Comparison of ENCODE assay signal across 1 cellular context in the genomic region with DNA sequence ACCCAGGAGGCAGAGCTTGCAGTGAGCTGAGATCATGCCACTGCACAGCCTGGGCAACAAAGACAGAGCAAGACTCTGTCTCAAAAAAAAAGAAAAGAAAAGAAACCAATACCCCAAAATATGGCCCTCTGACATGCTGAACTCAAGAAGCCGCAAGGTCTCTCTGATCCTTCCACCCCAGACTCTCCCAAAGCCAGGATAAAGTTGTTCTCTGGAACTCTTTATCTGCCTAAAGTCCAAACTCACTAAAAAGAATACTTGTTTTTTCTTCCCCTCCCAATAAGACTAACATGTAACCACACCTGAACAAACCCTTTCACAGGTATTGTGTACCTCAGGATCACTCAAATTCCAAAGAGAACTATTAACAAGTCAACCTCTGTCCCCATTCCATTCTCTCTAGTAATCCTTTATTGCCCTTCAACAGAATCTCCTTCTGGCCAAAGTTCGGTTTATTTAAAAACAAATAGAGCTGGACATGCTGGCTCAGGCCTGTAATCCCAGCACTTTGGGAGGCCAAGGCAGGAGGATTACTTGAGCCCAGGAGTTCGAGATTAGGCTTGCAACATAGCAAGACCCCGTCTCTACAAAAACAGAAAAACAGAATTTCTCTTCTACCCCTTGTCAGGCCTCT.
TF ChIP-seq lines count a peak whose summit lies in the region.

No MANE protein-coding gene starts in this region.

TF ChIP-seq in HepG2, 621 proteins besides CTCF, POLR2A, EP300 and RAD21 (continued from another document and continues in another):
- TF ChIP-seq, protein P1, sequence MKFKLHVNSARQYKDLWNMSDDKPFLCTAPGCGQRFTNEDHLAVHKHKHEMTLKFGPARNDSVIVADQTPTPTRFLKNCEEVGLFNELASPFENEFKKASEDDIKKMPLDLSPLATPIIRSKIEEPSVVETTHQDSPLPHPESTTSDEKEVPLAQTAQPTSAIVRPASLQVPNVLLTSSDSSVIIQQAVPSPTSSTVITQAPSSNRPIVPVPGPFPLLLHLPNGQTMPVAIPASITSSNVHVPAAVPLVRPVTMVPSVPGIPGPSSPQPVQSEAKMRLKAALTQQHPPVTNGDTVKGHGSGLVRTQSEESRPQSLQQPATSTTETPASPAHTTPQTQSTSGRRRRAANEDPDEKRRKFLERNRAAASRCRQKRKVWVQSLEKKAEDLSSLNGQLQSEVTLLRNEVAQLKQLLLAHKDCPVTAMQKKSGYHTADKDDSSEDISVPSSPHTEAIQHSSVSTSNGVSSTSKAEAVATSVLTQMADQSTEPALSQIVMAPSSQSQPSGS (CRISPR knock-in tag; IDR thresholded peaks at IDR 0.05), result peak; percentile 64; the same call in 1 of the 2 replicates
- TF ChIP-seq, protein P2, sequence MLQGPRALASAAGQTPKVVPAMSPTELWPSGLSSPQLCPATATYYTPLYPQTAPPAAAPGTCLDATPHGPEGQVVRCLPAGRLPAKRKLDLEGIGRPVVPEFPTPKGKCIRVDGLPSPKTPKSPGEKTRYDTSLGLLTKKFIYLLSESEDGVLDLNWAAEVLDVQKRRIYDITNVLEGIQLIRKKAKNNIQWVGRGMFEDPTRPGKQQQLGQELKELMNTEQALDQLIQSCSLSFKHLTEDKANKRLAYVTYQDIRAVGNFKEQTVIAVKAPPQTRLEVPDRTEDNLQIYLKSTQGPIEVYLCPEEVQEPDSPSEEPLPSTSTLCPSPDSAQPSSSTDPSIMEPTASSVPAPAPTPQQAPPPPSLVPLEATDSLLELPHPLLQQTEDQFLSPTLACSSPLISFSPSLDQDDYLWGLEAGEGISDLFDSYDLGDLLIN (CRISPR knock-in tag; IDR thresholded peaks at IDR 0.05; ENCODE audit: borderline replicate concordance), result no peak
- TF ChIP-seq XBP1 (CRISPR knock-in tag; IDR thresholded peaks at IDR 0.05) (no peak), FOXK2 (IDR thresholded peaks at IDR 0.05) (0 out of 2 replicates have a peak, but pooled peaks have one; percentile 26), MAZ (IDR thresholded peaks at IDR 0.05; ENCODE audit: borderline replicate concordance, low read depth, low read length) (no peak), MAZ (CRISPR knock-in tag; IDR thresholded peaks at IDR 0.05; ENCODE audit: low read depth) (no peak), SOX13 (IDR thresholded peaks at IDR 0.05) (0 out of 2 replicates have a peak, but pooled peaks have one; percentile 16), SOX13 (CRISPR knock-in tag; conservative IDR thresholded peaks at IDR 0.05 in 1 of 2, IDR thresholded peaks at IDR 0.05 in 1 of 2) (peak in 1 of 2 experiments; percentile 92; a peak in 2 of 4 replicates), YY1 (IDR thresholded peaks at IDR 0.05; ENCODE audit: insufficient read depth, insufficient replicate concordance, low read depth, low read length) (no peak), ZNF724P (CRISPR knock-in tag; IDR thresholded peaks at IDR 0.05; ENCODE audit: borderline replicate concordance) (no peak), NFATC3 (CRISPR knock-in tag; IDR thresholded peaks at IDR 0.05) (no peak), JDP2 (CRISPR knock-in tag; IDR thresholded peaks at IDR 0.05; ENCODE audit: borderline replicate concordance) (no peak), MAFK (conservative IDR thresholded peaks at IDR 0.05 in 1 of 2, IDR thresholded peaks at IDR 0.05 in 1 of 2; ENCODE audit: low read length in 2 of 2) (no peak), ZNF605 (CRISPR knock-in tag; IDR thresholded peaks at IDR 0.05) (no peak), ISX (CRISPR knock-in tag; conservative IDR thresholded peaks at IDR 0.05) (no peak), ZNF350 (CRISPR knock-in tag; IDR thresholded peaks at IDR 0.05; ENCODE audit: borderline replicate concordance, low read depth) (no peak), U2AF1 (optimal IDR thresholded peaks at IDR 0.05; ENCODE audit: low read depth, low read length) (no peak), PHF20 (CRISPR knock-in tag; IDR thresholded peaks at IDR 0.05) (no peak), ZNF749 (CRISPR knock-in tag; IDR thresholded peaks at IDR 0.05; ENCODE audit: borderline replicate concordance) (no peak)
- TF ChIP-seq, protein P3, sequence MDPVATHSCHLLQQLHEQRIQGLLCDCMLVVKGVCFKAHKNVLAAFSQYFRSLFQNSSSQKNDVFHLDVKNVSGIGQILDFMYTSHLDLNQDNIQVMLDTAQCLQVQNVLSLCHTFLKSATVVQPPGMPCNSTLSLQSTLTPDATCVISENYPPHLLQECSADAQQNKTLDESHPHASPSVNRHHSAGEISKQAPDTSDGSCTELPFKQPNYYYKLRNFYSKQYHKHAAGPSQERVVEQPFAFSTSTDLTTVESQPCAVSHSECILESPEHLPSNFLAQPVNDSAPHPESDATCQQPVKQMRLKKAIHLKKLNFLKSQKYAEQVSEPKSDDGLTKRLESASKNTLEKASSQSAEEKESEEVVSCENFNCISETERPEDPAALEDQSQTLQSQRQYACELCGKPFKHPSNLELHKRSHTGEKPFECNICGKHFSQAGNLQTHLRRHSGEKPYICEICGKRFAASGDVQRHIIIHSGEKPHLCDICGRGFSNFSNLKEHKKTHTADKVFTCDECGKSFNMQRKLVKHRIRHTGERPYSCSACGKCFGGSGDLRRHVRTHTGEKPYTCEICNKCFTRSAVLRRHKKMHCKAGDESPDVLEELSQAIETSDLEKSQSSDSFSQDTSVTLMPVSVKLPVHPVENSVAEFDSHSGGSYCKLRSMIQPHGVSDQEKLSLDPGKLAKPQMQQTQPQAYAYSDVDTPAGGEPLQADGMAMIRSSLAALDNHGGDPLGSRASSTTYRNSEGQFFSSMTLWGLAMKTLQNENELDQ (CRISPR knock-in tag; IDR thresholded peaks at IDR 0.05; ENCODE audit: borderline replicate concordance), result no peak
- TF ChIP-seq, protein P4, sequence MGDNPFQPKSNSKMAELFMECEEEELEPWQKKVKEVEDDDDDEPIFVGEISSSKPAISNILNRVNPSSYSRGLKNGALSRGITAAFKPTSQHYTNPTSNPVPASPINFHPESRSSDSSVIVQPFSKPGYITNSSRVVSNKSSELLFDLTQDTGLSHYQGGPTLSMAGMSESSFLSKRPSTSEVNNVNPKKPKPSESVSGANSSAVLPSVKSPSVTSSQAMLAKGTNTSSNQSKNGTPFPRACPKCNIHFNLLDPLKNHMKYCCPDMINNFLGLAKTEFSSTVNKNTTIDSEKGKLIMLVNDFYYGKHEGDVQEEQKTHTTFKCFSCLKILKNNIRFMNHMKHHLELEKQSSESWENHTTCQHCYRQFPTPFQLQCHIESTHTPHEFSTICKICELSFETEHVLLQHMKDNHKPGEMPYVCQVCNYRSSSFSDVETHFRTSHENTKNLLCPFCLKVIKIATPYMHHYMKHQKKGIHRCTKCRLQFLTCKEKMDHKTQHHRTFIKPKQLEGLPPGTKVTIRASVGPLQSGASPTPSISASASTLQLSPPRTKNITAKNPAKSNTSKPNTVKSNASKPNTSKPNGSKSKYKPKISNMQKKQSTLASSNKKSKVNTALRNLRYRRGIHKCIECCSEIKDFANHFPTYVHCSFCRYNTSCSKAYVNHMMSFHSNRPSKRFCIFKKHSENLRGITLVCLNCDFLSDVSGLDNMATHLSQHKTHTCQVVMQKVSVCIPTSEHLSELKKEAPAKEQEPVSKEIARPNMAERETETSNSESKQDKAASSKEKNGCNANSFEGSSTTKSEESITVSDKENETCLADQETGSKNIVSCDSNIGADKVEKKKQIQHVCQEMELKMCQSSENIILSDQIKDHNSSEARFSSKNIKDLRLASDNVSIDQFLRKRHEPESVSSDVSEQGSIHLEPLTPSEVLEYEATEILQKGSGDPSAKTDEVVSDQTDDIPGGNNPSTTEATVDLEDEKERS (CRISPR knock-in tag; IDR thresholded peaks at IDR 0.05), result peak; percentile 58; the same call in 1 of the 2 replicates
- TF ChIP-seq, protein P5, sequence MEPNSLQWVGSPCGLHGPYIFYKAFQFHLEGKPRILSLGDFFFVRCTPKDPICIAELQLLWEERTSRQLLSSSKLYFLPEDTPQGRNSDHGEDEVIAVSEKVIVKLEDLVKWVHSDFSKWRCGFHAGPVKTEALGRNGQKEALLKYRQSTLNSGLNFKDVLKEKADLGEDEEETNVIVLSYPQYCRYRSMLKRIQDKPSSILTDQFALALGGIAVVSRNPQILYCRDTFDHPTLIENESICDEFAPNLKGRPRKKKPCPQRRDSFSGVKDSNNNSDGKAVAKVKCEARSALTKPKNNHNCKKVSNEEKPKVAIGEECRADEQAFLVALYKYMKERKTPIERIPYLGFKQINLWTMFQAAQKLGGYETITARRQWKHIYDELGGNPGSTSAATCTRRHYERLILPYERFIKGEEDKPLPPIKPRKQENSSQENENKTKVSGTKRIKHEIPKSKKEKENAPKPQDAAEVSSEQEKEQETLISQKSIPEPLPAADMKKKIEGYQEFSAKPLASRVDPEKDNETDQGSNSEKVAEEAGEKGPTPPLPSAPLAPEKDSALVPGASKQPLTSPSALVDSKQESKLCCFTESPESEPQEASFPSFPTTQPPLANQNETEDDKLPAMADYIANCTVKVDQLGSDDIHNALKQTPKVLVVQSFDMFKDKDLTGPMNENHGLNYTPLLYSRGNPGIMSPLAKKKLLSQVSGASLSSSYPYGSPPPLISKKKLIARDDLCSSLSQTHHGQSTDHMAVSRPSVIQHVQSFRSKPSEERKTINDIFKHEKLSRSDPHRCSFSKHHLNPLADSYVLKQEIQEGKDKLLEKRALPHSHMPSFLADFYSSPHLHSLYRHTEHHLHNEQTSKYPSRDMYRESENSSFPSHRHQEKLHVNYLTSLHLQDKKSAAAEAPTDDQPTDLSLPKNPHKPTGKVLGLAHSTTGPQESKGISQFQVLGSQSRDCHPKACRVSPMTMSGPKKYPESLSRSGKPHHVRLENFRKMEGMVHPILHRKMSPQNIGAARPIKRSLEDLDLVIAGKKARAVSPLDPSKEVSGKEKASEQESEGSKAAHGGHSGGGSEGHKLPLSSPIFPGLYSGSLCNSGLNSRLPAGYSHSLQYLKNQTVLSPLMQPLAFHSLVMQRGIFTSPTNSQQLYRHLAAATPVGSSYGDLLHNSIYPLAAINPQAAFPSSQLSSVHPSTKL (CRISPR knock-in tag; IDR thresholded peaks at IDR 0.05), result peak; percentile 75; the same call in 1 of the 2 replicates
- TF ChIP-seq, protein P6, sequence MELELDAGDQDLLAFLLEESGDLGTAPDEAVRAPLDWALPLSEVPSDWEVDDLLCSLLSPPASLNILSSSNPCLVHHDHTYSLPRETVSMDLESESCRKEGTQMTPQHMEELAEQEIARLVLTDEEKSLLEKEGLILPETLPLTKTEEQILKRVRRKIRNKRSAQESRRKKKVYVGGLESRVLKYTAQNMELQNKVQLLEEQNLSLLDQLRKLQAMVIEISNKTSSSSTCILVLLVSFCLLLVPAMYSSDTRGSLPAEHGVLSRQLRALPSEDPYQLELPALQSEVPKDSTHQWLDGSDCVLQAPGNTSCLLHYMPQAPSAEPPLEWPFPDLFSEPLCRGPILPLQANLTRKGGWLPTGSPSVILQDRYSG (CRISPR knock-in tag; IDR thresholded peaks at IDR 0.05), result no peak
- TF ChIP-seq, protein P7, sequence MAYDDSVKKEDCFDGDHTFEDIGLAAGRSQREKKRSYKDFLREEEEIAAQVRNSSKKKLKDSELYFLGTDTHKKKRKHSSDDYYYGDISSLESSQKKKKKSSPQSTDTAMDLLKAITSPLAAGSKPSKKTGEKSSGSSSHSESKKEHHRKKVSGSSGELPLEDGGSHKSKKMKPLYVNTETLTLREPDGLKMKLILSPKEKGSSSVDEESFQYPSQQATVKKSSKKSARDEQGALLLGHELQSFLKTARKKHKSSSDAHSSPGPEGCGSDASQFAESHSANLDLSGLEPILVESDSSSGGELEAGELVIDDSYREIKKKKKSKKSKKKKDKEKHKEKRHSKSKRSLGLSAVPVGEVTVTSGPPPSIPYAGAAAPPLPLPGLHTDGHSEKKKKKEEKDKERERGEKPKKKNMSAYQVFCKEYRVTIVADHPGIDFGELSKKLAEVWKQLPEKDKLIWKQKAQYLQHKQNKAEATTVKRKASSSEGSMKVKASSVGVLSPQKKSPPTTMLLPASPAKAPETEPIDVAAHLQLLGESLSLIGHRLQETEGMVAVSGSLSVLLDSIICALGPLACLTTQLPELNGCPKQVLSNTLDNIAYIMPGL (CRISPR knock-in tag; IDR thresholded peaks at IDR 0.05; ENCODE audit: borderline replicate concordance in 1 of 2, low read depth in 1 of 2), result no peak
- TF ChIP-seq, protein P8, sequence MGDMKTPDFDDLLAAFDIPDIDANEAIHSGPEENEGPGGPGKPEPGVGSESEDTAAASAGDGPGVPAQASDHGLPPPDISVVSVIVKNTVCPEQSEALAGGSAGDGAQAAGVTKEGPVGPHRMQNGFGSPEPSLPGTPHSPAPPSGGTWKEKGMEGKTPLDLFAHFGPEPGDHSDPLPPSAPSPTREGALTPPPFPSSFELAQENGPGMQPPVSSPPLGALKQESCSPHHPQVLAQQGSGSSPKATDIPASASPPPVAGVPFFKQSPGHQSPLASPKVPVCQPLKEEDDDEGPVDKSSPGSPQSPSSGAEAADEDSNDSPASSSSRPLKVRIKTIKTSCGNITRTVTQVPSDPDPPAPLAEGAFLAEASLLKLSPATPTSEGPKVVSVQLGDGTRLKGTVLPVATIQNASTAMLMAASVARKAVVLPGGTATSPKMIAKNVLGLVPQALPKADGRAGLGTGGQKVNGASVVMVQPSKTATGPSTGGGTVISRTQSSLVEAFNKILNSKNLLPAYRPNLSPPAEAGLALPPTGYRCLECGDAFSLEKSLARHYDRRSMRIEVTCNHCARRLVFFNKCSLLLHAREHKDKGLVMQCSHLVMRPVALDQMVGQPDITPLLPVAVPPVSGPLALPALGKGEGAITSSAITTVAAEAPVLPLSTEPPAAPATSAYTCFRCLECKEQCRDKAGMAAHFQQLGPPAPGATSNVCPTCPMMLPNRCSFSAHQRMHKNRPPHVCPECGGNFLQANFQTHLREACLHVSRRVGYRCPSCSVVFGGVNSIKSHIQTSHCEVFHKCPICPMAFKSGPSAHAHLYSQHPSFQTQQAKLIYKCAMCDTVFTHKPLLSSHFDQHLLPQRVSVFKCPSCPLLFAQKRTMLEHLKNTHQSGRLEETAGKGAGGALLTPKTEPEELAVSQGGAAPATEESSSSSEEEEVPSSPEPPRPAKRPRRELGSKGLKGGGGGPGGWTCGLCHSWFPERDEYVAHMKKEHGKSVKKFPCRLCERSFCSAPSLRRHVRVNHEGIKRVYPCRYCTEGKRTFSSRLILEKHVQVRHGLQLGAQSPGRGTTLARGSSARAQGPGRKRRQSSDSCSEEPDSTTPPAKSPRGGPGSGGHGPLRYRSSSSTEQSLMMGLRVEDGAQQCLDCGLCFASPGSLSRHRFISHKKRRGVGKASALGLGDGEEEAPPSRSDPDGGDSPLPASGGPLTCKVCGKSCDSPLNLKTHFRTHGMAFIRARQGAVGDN (CRISPR knock-in tag; IDR thresholded peaks at IDR 0.05), result no peak; the same call in 1 of the 2 replicates
- TF ChIP-seq, protein P9, sequence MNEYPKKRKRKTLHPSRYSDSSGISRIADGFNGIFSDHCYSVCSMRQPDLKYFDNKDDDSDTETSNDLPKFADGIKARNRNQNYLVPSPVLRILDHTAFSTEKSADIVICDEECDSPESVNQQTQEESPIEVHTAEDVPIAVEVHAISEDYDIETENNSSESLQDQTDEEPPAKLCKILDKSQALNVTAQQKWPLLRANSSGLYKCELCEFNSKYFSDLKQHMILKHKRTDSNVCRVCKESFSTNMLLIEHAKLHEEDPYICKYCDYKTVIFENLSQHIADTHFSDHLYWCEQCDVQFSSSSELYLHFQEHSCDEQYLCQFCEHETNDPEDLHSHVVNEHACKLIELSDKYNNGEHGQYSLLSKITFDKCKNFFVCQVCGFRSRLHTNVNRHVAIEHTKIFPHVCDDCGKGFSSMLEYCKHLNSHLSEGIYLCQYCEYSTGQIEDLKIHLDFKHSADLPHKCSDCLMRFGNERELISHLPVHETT (CRISPR knock-in tag; conservative IDR thresholded peaks at IDR 0.05), result no peak
